In genomic region chr5:159395202-159395601, GRCh38 we compare ENCODE assay signal across 35 cellular contexts.
"Had no signal": no experiment of that assay in that cellular context is flagged by ENCODE, and none has a peak within 500 bp of the region (broad histone marks: within the 10 kb centered on the region; RNA-seq: fewer than 3 reads in every experiment).

No MANE protein-coding gene starts in this region.

- H3K4me1 ChIP-seq: adrenal gland, body of pancreas had no signal

- H3K4me1 Mint-ChIP-seq: activated B cell treated with CpG ODN at 0.5 μM for 24 hours; activated naive CD8-positive, alpha-beta T cell treated with anti-CD3 and anti-CD28 coated beads for 36 hours; activated T-helper 17 cell treated with anti-CD3 and anti-CD28 coated beads, Interleukin-2, amount 50 U/mL, for 72 hours; central memory CD8-positive, alpha-beta T cell; T-cell had no signal

- DNase-seq: activated B cell treated with CpG ODN at 0.5 μM for 24 hours; activated CD4-positive, alpha-beta memory T cell treated with anti-CD3 and anti-CD28 coated beads for 36 hours; activated CD4-positive, alpha-beta T cell treated with anti-CD3 and anti-CD28 coated beads for 4 hours; activated CD4-positive, alpha-beta T cell treated with anti-CD3 and anti-CD28 coated beads, Interleukin-2, amount 10 ng/mL, durations not matched to agents 24 days and 14 days; activated CD4-positive, alpha-beta T cell treated with anti-CD3 and anti-CD28 coated beads, Interleukin-2, amount 50 U/mL, for 1 hour; activated CD4-positive, alpha-beta T cell treated with anti-CD3 and anti-CD28 coated beads, Interleukin-2, amount 50 U/mL, for 4 hours; activated CD4-positive, CD25-positive, alpha-beta regulatory T cell treated with anti-CD3 and anti-CD28 coated beads, Interleukin-2, amount 50 U/mL, for 72 hours; activated CD8-positive, alpha-beta memory T cell treated with anti-CD3 and anti-CD28 coated beads, Interleukin-2, amount 50 U/mL, for 4 hours; activated CD8-positive, alpha-beta T cell treated with anti-CD3 and anti-CD28 coated beads for 36 hours; activated effector memory CD4-positive, alpha-beta T cell treated with anti-CD3 and anti-CD28 coated beads, Interleukin-2, amount 50 U/mL, for 16 hours; activated gamma-delta T cell treated with Interleukin-2 at 50 U/mL for 16 hours; activated naive CD4-positive, alpha-beta T cell; activated naive CD4-positive, alpha-beta T cell treated with anti-CD3 and anti-CD28 coated beads for 36 hours; activated naive CD4-positive, alpha-beta T cell treated with anti-CD3 and anti-CD28 coated beads, Interleukin-2, amount 50 U/mL, for 16 hours; activated naive CD8-positive, alpha-beta T cell treated with anti-CD3 and anti-CD28 coated beads for 36 hours; activated T-cell treated with anti-CD3 and anti-CD28 coated beads for 4 hours; activated T-cell treated with anti-CD3 and anti-CD28 coated beads, Interleukin-2, amount 50 U/mL, for 1 hour; activated T-cell treated with anti-CD3 and anti-CD28 coated beads, Interleukin-2, amount 50 U/mL, for 4 hours; activated T-cell treated with anti-CD3 and anti-CD28 coated beads, Interleukin-2, amount 50 U/mL, for 72 hours; adrenal gland; amniotic stem cell; aorta; body of pancreas; caudate nucleus; cerebellar nuclear complex; T-cell; T-helper 2 cell; T-helper 9 cell had no signal

- H3K27me3 ChIP-seq: body of pancreas, cardiac muscle cell had no signal

- H3K9me3 ChIP-seq: adrenal gland, body of pancreas had no signal

- H3K4me3 ChIP-seq: adrenal gland, body of pancreas, cardiac muscle cell had no signal

- H3K4me3 Mint-ChIP-seq: activated B cell treated with CpG ODN at 0.5 μM for 24 hours; activated CD4-positive, alpha-beta memory T cell treated with anti-CD3 and anti-CD28 coated beads for 36 hours; activated CD4-positive, alpha-beta T cell treated with anti-CD3 and anti-CD28 coated beads, Interleukin-2, amount 10 ng/mL, durations not matched to agents 24 days and 14 days; activated CD8-positive, alpha-beta T cell treated with anti-CD3 and anti-CD28 coated beads for 36 hours; activated naive CD4-positive, alpha-beta T cell treated with anti-CD3 and anti-CD28 coated beads for 36 hours; activated naive CD8-positive, alpha-beta T cell treated with anti-CD3 and anti-CD28 coated beads for 36 hours; activated T-cell treated with anti-CD3 and anti-CD28 coated beads, Interleukin-2, amount 50 U/mL, for 4 hours; activated T-cell treated with anti-CD3 and anti-CD28 coated beads, Interleukin-2, amount 50 U/mL, for 72 hours; activated T-helper 1 cell treated with anti-CD3 and anti-CD28 coated beads, Interleukin-12 subunit alpha, Interleukin-12 subunit beta, Interleukin-2, Interleukin-4 antibody, amounts not matched to agents 30 ng/mL and 10 ng/mL and 1 ng/mL, durations not matched to agents 14 hours and 24 hours and 36 hours; activated T-helper 17 cell treated with anti-CD3 and anti-CD28 coated beads, Interleukin-2, amount 50 U/mL, for 72 hours; central memory CD8-positive, alpha-beta T cell; T-cell; T-helper 2 cell treated with Interferon-gamma antibody and Interleukin-4, amounts not matched to agents 5 μg/mL and 100 μg/mL, for 36 hours had no signal

- H3K27ac ChIP-seq: adrenal gland, body of pancreas, cardiac muscle cell, VCaP had no signal

- H3K27me3 Mint-ChIP-seq: activated B cell treated with CpG ODN at 0.5 μM for 24 hours; activated CD4-positive, alpha-beta memory T cell treated with anti-CD3 and anti-CD28 coated beads for 36 hours had no signal

- ATAC-seq: activated CD8-positive, alpha-beta T cell treated with anti-CD3 and anti-CD28 coated beads for 36 hours; activated naive CD4-positive, alpha-beta T cell treated with anti-CD3 and anti-CD28 coated beads, Interleukin-2, amount 50 U/mL, for 72 hours; activated T-cell treated with anti-CD3 and anti-CD28 coated beads, Interleukin-2, amount 50 U/mL, for 4 hours; activated T-cell treated with anti-CD3 and anti-CD28 coated beads, Interleukin-2, amount 50 U/mL, for 72 hours; activated T-helper 17 cell treated with anti-CD3 and anti-CD28 coated beads, Interleukin-2, amount 50 U/mL, for 72 hours; body of pancreas; T-cell had no signal

- H3K36me3 ChIP-seq: adrenal gland, cardiac muscle cell had no signal

- H3K36me3 Mint-ChIP-seq: activated naive CD8-positive, alpha-beta T cell treated with anti-CD3 and anti-CD28 coated beads for 36 hours; T-cell had no signal

- H3K27ac Mint-ChIP-seq: activated B cell treated with CpG ODN at 0.5 μM for 24 hours; activated CD4-positive, alpha-beta memory T cell treated with anti-CD3 and anti-CD28 coated beads for 36 hours; activated CD4-positive, alpha-beta T cell treated with anti-CD3 and anti-CD28 coated beads, Interleukin-2, amount 10 ng/mL, durations not matched to agents 24 days and 14 days; activated CD8-positive, alpha-beta T cell treated with anti-CD3 and anti-CD28 coated beads for 36 hours; activated naive CD4-positive, alpha-beta T cell treated with anti-CD3 and anti-CD28 coated beads for 36 hours; activated naive CD4-positive, alpha-beta T cell treated with anti-CD3 and anti-CD28 coated beads, Interleukin-2, amount 50 U/mL, for 72 hours; activated naive CD8-positive, alpha-beta T cell treated with anti-CD3 and anti-CD28 coated beads for 36 hours; activated T-cell treated with anti-CD3 and anti-CD28 coated beads, Interleukin-2, amount 50 U/mL, for 72 hours; activated T-helper 1 cell treated with anti-CD3 and anti-CD28 coated beads, Interleukin-12 subunit alpha, Interleukin-12 subunit beta, Interleukin-2, Interleukin-4 antibody, amounts not matched to agents 30 ng/mL and 10 ng/mL and 1 ng/mL, durations not matched to agents 14 hours and 24 hours and 36 hours; activated T-helper 17 cell treated with anti-CD3 and anti-CD28 coated beads, Interleukin-2, amount 50 U/mL, for 72 hours; T-cell; T-helper 2 cell treated with Interferon-gamma antibody and Interleukin-4, amounts not matched to agents 5 μg/mL and 100 μg/mL, for 36 hours had no signal
